In genomic region chr2:46984642-46985476, GRCh38 we compare ENCODE assay signal across 8 cellular contexts. TPM values are rescaled to one million over a fixed set of nuclear protein-coding genes. Genes with fewer than 3 reads are reported as not detected.
DNase-seq lines count a peak whose midpoint lies in the region; ATAC-seq and TF ChIP-seq lines count a peak whose summit lies in the region.

No MANE protein-coding gene starts in this region.

- no peak overlapping the region for H3K4me3 ChIP-seq in prostate gland

- no peaks in the 10 kb centered on the region for H3K27me3 ChIP-seq in prostate gland (replicated peaks; ENCODE audit: insufficient read depth)

- H3K4me3 Mint-ChIP-seq in activated CD8-positive, alpha-beta T cell treated with anti-CD3 and anti-CD28 coated beads, Interleukin-2, amount 10 ng/mL, durations not matched to agents 7 days and 5 days, result peak overlapping the region; percentile 69

- CTCF ChIA-PET in activated CD8-positive, alpha-beta T cell treated with anti-CD3 and anti-CD28 coated beads, Interleukin-2, amount 10 ng/mL, durations not matched to agents 7 days and 5 days (lab: Charles Lee), result interaction anchor here (0.7 to 1.5 kb wide), 6 partner anchors 10 to 188 kb away, joined by 3 to 5 read pairs (median 3); no protein-coding TSS in a partner anchor

- H3K27ac ChIP-seq in KOPT-K1 (ENCODE audit: low read depth, low read length, poor library complexity, severe bottlenecking) (peak overlapping the region; percentile 95), prostate gland (peak overlapping the region; percentile 28 to 71)

- DNase-seq in Daoy (ENCODE audit: low read depth), result peak; percentile 93
- DNase-seq in activated CD8-positive, alpha-beta T cell treated with anti-CD3 and anti-CD28 coated beads, Interleukin-2, amount 10 ng/mL, durations not matched to agents 7 days and 5 days, result peak; percentile 73
- peak; percentile 94 for DNase-seq in fibroblast of peridontal ligament (ENCODE audit: extremely low read depth)
- peak; percentile 27 for DNase-seq in prostate gland (ENCODE audit: low spot score)
- no peak for DNase-seq in NCI-H345 treated with DMSO at 0.1 percent for 48 hours (lab: John Stamatoyannopoulos, UW; ENCODE audit: unreplicated experiment)

- peaks cover 85% of the 10 kb centered on the region for H3K36me3 ChIP-seq in KOPT-K1 (ENCODE audit: insufficient read depth, low read length)
- no peaks in the 10 kb centered on the region for H3K36me3 ChIP-seq in prostate gland

- H3K4me1 ChIP-seq in prostate gland (replicated peaks), result peaks cover 20% of the 10 kb centered on the region

- POLR2A ChIA-PET in activated CD8-positive, alpha-beta T cell treated with anti-CD3 and anti-CD28 coated beads, Interleukin-2, amount 10 ng/mL, durations not matched to agents 7 days and 5 days (lab: Charles Lee), result interaction anchor here (0.8 to 1.0 kb wide), 3 partner anchors 55 to 189 kb away, joined by 3 read pairs; no protein-coding TSS in a partner anchor

- H3K27ac Mint-ChIP-seq in activated CD8-positive, alpha-beta T cell treated with anti-CD3 and anti-CD28 coated beads, Interleukin-2, amount 10 ng/mL, durations not matched to agents 7 days and 5 days, result peak overlapping the region; percentile 98

- H3K4me1 Mint-ChIP-seq in activated CD8-positive, alpha-beta T cell treated with anti-CD3 and anti-CD28 coated beads, Interleukin-2, amount 10 ng/mL, durations not matched to agents 7 days and 5 days (ENCODE audit: low read depth), result peaks cover 70% of the 10 kb centered on the region

- 64% methylated on average over 12 of the region's 12 CpGs for WGBS in prostate gland

- H3K27me3 Mint-ChIP-seq in activated CD8-positive, alpha-beta T cell treated with anti-CD3 and anti-CD28 coated beads, Interleukin-2, amount 10 ng/mL, durations not matched to agents 7 days and 5 days (ENCODE audit: low read depth), result no peaks in the 10 kb centered on the region

- no peaks in the 10 kb centered on the region for H3K9me3 ChIP-seq in KOPT-K1 (ENCODE audit: insufficient read depth, low read length, poor library complexity, severe bottlenecking)
- no peaks in the 10 kb centered on the region for H3K9me3 ChIP-seq in prostate gland

- H3K36me3 Mint-ChIP-seq in activated CD8-positive, alpha-beta T cell treated with anti-CD3 and anti-CD28 coated beads, Interleukin-2, amount 10 ng/mL, durations not matched to agents 7 days and 5 days (ENCODE audit: low read depth), result peaks cover 46% of the 10 kb centered on the region

- ATAC-seq in GM21528 (IDR thresholded peaks at IDR 0.05; ENCODE audit: low FRiP score, unreplicated experiment), result peak; percentile 41
- peak; percentile 83 for ATAC-seq in activated CD8-positive, alpha-beta T cell treated with anti-CD3 and anti-CD28 coated beads, Interleukin-2, amount 10 ng/mL, durations not matched to agents 7 days and 5 days
- ATAC-seq in GM19455 (IDR thresholded peaks at IDR 0.05; ENCODE audit: unreplicated experiment), result no peak

- H3K9me3 Mint-ChIP-seq in activated CD8-positive, alpha-beta T cell treated with anti-CD3 and anti-CD28 coated beads, Interleukin-2, amount 10 ng/mL, durations not matched to agents 7 days and 5 days (ENCODE audit: insufficient read depth), result no peaks in the 10 kb centered on the region

- intact Hi-C loops in prostate gland (cut with DNase I), result no loop called here

- no peak for TF ChIP-seq POLR2A in prostate gland (IDR thresholded peaks at IDR 0.05)

- TF ChIP-seq CTCF in prostate gland (IDR thresholded peaks at IDR 0.05), result no peak

RNA-seq across cellular contexts. Expression of gene TTC7A, which starts 43.8 kb away (rescaled TPM):
- total RNA-seq in Daoy (2014; rRNA removed; shearing (Covaris generic)), result 9.1 and 11.9 TPM in 2 replicates
- total RNA-seq in activated CD8-positive, alpha-beta T cell treated with anti-CD3 and anti-CD28 coated beads, Interleukin-2, amount 10 ng/mL, durations not matched to agents 7 days and 5 days, result 10 to 100 TPM; 59.3 to 61.0 TPM
- total RNA-seq in prostate gland, result 10 to 100 TPM; 19.3 to 64.4 TPM
